In genomic region chr4:169341490-169341889, GRCh38 we compare ENCODE assay signal across 1 cellular context.
A peak's percentile ranks its signal among the peaks of the same experiment; 100 is the strongest.
TF ChIP-seq lines count a peak whose summit lies in the region.

No MANE protein-coding gene starts in this region.

TF ChIP-seq in GM12878, 131 proteins besides CTCF, POLR2A, EP300 and RAD21 (continued from another document):
- TF ChIP-seq REST (IDR thresholded peaks at IDR 0.05; ENCODE audit: low read depth, low read length) = no peak
- no peak for TF ChIP-seq POLR2AphosphoS2 (IDR thresholded peaks at IDR 0.05; ENCODE audit: low read depth, low read length)
- TF ChIP-seq YY1 (IDR thresholded peaks at IDR 0.05; ENCODE audit: low read depth, low read length) = peak; percentile 24; the same call in 1 of the 2 replicates
- TF ChIP-seq BRCA1 (IDR thresholded peaks at IDR 0.05; ENCODE audit: low read depth, low read length) = no peak
- TF ChIP-seq PBX3 (IDR thresholded peaks at IDR 0.05; ENCODE audit: insufficient replicate concordance, low read depth, low read length) = no peak
- no peak for TF ChIP-seq SMAD1 (IDR thresholded peaks at IDR 0.05; ENCODE audit: low read depth, partially characterized antibody)
- no peak for TF ChIP-seq WRNIP1 (IDR thresholded peaks at IDR 0.05; ENCODE audit: borderline replicate concordance, low read depth, low read length)
- TF ChIP-seq, protein P1, sequence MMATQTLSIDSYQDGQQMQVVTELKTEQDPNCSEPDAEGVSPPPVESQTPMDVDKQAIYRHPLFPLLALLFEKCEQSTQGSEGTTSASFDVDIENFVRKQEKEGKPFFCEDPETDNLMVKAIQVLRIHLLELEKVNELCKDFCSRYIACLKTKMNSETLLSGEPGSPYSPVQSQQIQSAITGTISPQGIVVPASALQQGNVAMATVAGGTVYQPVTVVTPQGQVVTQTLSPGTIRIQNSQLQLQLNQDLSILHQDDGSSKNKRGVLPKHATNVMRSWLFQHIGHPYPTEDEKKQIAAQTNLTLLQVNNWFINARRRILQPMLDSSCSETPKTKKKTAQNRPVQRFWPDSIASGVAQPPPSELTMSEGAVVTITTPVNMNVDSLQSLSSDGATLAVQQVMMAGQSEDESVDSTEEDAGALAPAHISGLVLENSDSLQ (IDR thresholded peaks at IDR 0.05) = no peak
- TF ChIP-seq FOXM1 (IDR thresholded peaks at IDR 0.05; ENCODE audit: low read depth, low read length) = peak; percentile 87; the same call in 1 of the 2 replicates
- TF ChIP-seq TARDBP (IDR thresholded peaks at IDR 0.05; ENCODE audit: borderline replicate concordance) = no peak
- peak; percentile 67; the same call in 1 of the 2 replicates for TF ChIP-seq MTA3 (IDR thresholded peaks at IDR 0.05; ENCODE audit: borderline replicate concordance, low read length)
- 0 out of 2 replicates have a peak, but pooled peaks have one; percentile 35 for TF ChIP-seq TCF7 (IDR thresholded peaks at IDR 0.05; ENCODE audit: borderline replicate concordance)
- TF ChIP-seq, protein P2, sequence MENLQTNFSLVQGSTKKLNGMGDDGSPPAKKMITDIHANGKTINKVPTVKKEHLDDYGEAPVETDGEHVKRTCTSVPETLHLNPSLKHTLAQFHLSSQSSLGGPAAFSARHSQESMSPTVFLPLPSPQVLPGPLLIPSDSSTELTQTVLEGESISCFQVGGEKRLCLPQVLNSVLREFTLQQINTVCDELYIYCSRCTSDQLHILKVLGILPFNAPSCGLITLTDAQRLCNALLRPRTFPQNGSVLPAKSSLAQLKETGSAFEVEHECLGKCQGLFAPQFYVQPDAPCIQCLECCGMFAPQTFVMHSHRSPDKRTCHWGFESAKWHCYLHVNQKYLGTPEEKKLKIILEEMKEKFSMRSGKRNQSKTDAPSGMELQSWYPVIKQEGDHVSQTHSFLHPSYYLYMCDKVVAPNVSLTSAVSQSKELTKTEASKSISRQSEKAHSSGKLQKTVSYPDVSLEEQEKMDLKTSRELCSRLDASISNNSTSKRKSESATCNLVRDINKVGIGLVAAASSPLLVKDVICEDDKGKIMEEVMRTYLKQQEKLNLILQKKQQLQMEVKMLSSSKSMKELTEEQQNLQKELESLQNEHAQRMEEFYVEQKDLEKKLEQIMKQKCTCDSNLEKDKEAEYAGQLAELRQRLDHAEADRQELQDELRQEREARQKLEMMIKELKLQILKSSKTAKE (IDR thresholded peaks at IDR 0.05; ENCODE audit: low read depth, poor library complexity, severe bottlenecking) = no peak
- TF ChIP-seq SIN3A (IDR thresholded peaks at IDR 0.05; ENCODE audit: low read depth, low read length) = no peak
- TF ChIP-seq KDM1A (IDR thresholded peaks at IDR 0.05; ENCODE audit: borderline replicate concordance) = no peak
TF ChIP-seq in GM12878: peak in this region for 33.
